In genomic region chr13:96499646-96500045, GRCh38 we compare ENCODE assay signal across 24 cellular contexts.
DNase-seq lines count a peak whose midpoint lies in the region; ATAC-seq and TF ChIP-seq lines count a peak whose summit lies in the region.
"Had no signal": no experiment of that assay in that cellular context is flagged by ENCODE, and none has a peak within 500 bp of the region (broad histone marks: within the 10 kb centered on the region; RNA-seq: fewer than 3 reads in every experiment).

No MANE protein-coding gene starts in this region.

- no peak overlapping the region for H3K27ac ChIP-seq in lower lobe of right lung
- H3K27ac ChIP-seq: SJSA1 had no signal

- no peak for TF ChIP-seq POLR2A in NB4 (IDR thresholded peaks at IDR 0.05; ENCODE audit: extremely low read depth, insufficient read length)

- no peaks in the 10 kb centered on the region for H3K36me3 ChIP-seq in lower lobe of right lung
- H3K36me3 ChIP-seq: BE2C, SJSA1 had no signal

- TF ChIP-seq CTCF in NB4 (IDR thresholded peaks at IDR 0.05; ENCODE audit: low read depth, low read length) (no peak), fibroblast of mammary gland (conservative IDR thresholded peaks at IDR 0.05; ENCODE audit: control insufficient read depth, insufficient read depth, low read depth, low read length) (no peak), lower lobe of right lung (IDR thresholded peaks at IDR 0.05) (no peak)

- no peaks in the 10 kb centered on the region for H3K9me3 ChIP-seq in lower lobe of right lung
- H3K9me3 ChIP-seq: BE2C, SJSA1 had no signal

- DNase-seq in SKM-1 treated with dmso at 0.1 percent for 144 hours (lab: John Stamatoyannopoulos, UW; ENCODE audit: unreplicated experiment) = peak; percentile 32
- DNase-seq in SKM-1 (lab: John Stamatoyannopoulos, UW; ENCODE audit: unreplicated experiment) = no peak
- DNase-seq in NB4 (ENCODE audit: low read depth) = peak; percentile 71
- peak; percentile 21 for DNase-seq in fibroblast of mammary gland (ENCODE audit: low read depth)
- DNase-seq in activated CD4-positive, CD25-positive, alpha-beta regulatory T cell treated with anti-CD3 and anti-CD28 coated beads, Interleukin-2, amount 50 U/mL, for 72 hours = no peak
- DNase-seq in lower lobe of right lung = no peak
- no peak for DNase-seq in iPS-NIHi7 (ENCODE audit: extremely low spot score)
- DNase-seq: 8988T; ACHN; BE2C; Calu3; CD8-positive, alpha-beta memory T cell; DMS79 treated with DMSO at 0.1 percent for 48 hours; GF-D8; H7; HFFc6; Karpas-422; NCI-H2029; NCI-H446; NCI-H524 treated with DMSO at 0.1 percent for 48 hours; NCI-H774; PC-3 had no signal

- H3K4me3 ChIP-seq in NB4 (ENCODE audit: low read depth, low read length) = no peak overlapping the region
- H3K4me3 ChIP-seq in fibroblast of mammary gland (ENCODE audit: control insufficient read depth, low read depth, low read length) = no peak overlapping the region
- no peak overlapping the region for H3K4me3 ChIP-seq in lower lobe of right lung
- H3K4me3 ChIP-seq: SJSA1 had no signal

- intact Hi-C loops in lower lobe of right lung (cut with DNase I) = no loop called here

- H3K4me1 ChIP-seq in lower lobe of right lung = no peaks in the 10 kb centered on the region
- H3K4me1 ChIP-seq: BE2C, SJSA1 had no signal

- ATAC-seq in lower lobe of right lung = no peak
- ATAC-seq: PC-3, Right ventricle myocardium inferior had no signal

- H3K27me3 ChIP-seq in lower lobe of right lung (ENCODE audit: low read depth) = no peaks in the 10 kb centered on the region
- H3K27me3 ChIP-seq: BE2C had no signal

Comparison
In these comparisons a context has a peak if more than half of its experiments do, and no peak if none do; other contexts are left out.
1. DNase-seq: peak in SKM-1 treated with dmso at 0.1 percent for 144 hours (single experiment), NB4 (single experiment) and fibroblast of mammary gland (single experiment); none in SKM-1 (single experiment), activated CD4-positive, CD25-positive, alpha-beta regulatory T cell treated with anti-CD3 and anti-CD28 coated beads, Interleukin-2, amount 50 U/mL, for 72 hours (single experiment), lower lobe of right lung (single experiment) and iPS-NIHi7 (single experiment).